Comparison of ENCODE assay signal across 8 cellular contexts in genomic region chr3:49132437-49133225, GRCh38. TPM values are rescaled to one million over a fixed set of nuclear protein-coding genes. Genes with fewer than 3 reads are reported as not detected.
DNase-seq lines count a peak whose midpoint lies in the region; ATAC-seq and TF ChIP-seq lines count a peak whose summit lies in the region.

LAMB2 (minus strand) TSS chr3:49133050; CDS start chr3:49132867, 183 bp downstream.

- peak within 1 kb of the TSS; percentile 20 for H3K4me3 Mint-ChIP-seq in natural killer cell treated with Interleukin-12 subunit alpha and Interleukin-12 subunit beta and Interleukin-15 and Interleukin-18, amount 100 ng/mL, for 72 hours
- H3K4me3 Mint-ChIP-seq in natural killer cell, result no peak within 1 kb of the TSS
- peak within 1 kb of the TSS in 6 of 10 donors; percentile 36 to 50 (median 42) for H3K4me3 Mint-ChIP-seq in naive thymus-derived CD8-positive, alpha-beta T cell

- no peak within 1 kb of the TSS for H3K27ac Mint-ChIP-seq in natural killer cell treated with Interleukin-12 subunit alpha and Interleukin-12 subunit beta and Interleukin-15 and Interleukin-18, amount 100 ng/mL, for 72 hours
- no peak within 1 kb of the TSS for H3K27ac Mint-ChIP-seq in natural killer cell
- peak within 1 kb of the TSS in 4 of 10 donors; percentile 14 to 71 (median 40) for H3K27ac Mint-ChIP-seq in naive thymus-derived CD8-positive, alpha-beta T cell

- H3K9me3 Mint-ChIP-seq in natural killer cell treated with Interleukin-12 subunit alpha and Interleukin-12 subunit beta and Interleukin-15 and Interleukin-18, amount 100 ng/mL, for 72 hours, result no peaks in the 10 kb centered on the region
- H3K9me3 Mint-ChIP-seq in natural killer cell, result no peaks in the 10 kb centered on the region
- H3K9me3 Mint-ChIP-seq in naive thymus-derived CD8-positive, alpha-beta T cell, result no peaks in the 10 kb centered on the region

- intact Hi-C loops in natural killer cell (cut with micrococcal nuclease), result no loop called here

- H3K27ac ChIP-seq in WERI-Rb-1 (peak within 1 kb of the TSS; percentile 79), gastroesophageal sphincter (peak within 1 kb of the TSS; percentile 68 to 95 (median 90))

- no peaks in the 10 kb centered on the region for H3K36me3 ChIP-seq in WERI-Rb-1
- H3K36me3 ChIP-seq in gastroesophageal sphincter, result peaks cover 0 to 39% of the 10 kb centered on the region in 2 donors

- H3K27me3 ChIP-seq in WERI-Rb-1 (ENCODE audit: insufficient read depth, low read depth, severe bottlenecking) (no peaks in the 10 kb centered on the region), gastroesophageal sphincter (peaks cover 2% of the 10 kb centered on the region)

- H3K4me3 ChIP-seq in WERI-Rb-1 (ENCODE audit: low read depth, low read length), result peak within 1 kb of the TSS; percentile 81
- H3K4me3 ChIP-seq in gastroesophageal sphincter, result peak within 1 kb of the TSS; percentile 78 to 92

- H3K4me1 ChIP-seq in gastroesophageal sphincter, result peaks cover 0 to 51% (median 27%) of the 10 kb centered on the region in 3 donors

- TF ChIP-seq CTCF in natural killer cell (IDR thresholded peaks at IDR 0.05) (no peak), WERI-Rb-1 (IDR thresholded peaks at IDR 0.05; ENCODE audit: low read depth, low read length) (peak; percentile 40), gastroesophageal sphincter (IDR thresholded peaks at IDR 0.05) (peak in 2 of 4 experiments; percentile 6 to 22)

- H3K36me3 Mint-ChIP-seq in natural killer cell treated with Interleukin-12 subunit alpha and Interleukin-12 subunit beta and Interleukin-15 and Interleukin-18, amount 100 ng/mL, for 72 hours, result no peaks in the 10 kb centered on the region
- H3K36me3 Mint-ChIP-seq in natural killer cell, result no peaks in the 10 kb centered on the region
- no peaks in the 10 kb centered on the region for H3K36me3 Mint-ChIP-seq in naive thymus-derived CD8-positive, alpha-beta T cell

- H3K4me1 Mint-ChIP-seq in natural killer cell treated with Interleukin-12 subunit alpha and Interleukin-12 subunit beta and Interleukin-15 and Interleukin-18, amount 100 ng/mL, for 72 hours (ENCODE audit: low read depth in 2 of 2), result no peaks in the 10 kb centered on the region
- H3K4me1 Mint-ChIP-seq in natural killer cell, result peaks cover 0 to 5% of the 10 kb centered on the region in 2 donors
- H3K4me1 Mint-ChIP-seq in naive thymus-derived CD8-positive, alpha-beta T cell, result peaks cover 2 to 9% (median 8%) of the 10 kb centered on the region in 4 donors

- TF ChIP-seq POLR2A in gastroesophageal sphincter (IDR thresholded peaks at IDR 0.05), result peak; percentile 2 to 43

- POLR2A ChIA-PET in naive thymus-derived CD8-positive, alpha-beta T cell (lab: Charles Lee), result interaction anchor here (1.0 kb wide), 1 partner anchor 11 kb away, joined by 4 read pairs; the partner anchor contains the start of gene USP19

- ATAC-seq in natural killer cell treated with Interleukin-12 subunit alpha and Interleukin-12 subunit beta and Interleukin-15 and Interleukin-18, amount 100 ng/mL, for 72 hours, result no peak
- no peak for ATAC-seq in natural killer cell
- ATAC-seq in gastroesophageal sphincter, result peak; percentile 85
- ATAC-seq in naive thymus-derived CD8-positive, alpha-beta T cell, result peak; percentile 30 to 33
- ATAC-seq in GM19455 (IDR thresholded peaks at IDR 0.05; ENCODE audit: unreplicated experiment), result no peak

- peaks cover 0 to 8% of the 10 kb centered on the region in 2 donors for H3K27me3 Mint-ChIP-seq in natural killer cell treated with Interleukin-12 subunit alpha and Interleukin-12 subunit beta and Interleukin-15 and Interleukin-18, amount 100 ng/mL, for 72 hours
- H3K27me3 Mint-ChIP-seq in natural killer cell (ENCODE audit: low read depth in 2 of 2), result peaks cover 4 to 20% of the 10 kb centered on the region in 2 donors
- H3K27me3 Mint-ChIP-seq in naive thymus-derived CD8-positive, alpha-beta T cell, result peaks cover 3 to 43% (median 23%) of the 10 kb centered on the region in 5 donors

- WGBS in gastroesophageal sphincter (ENCODE audit: low coverage in 1 of 2), 2 donors, result 0% methylated on average over 7 of the region's 28 CpGs; no CpG with 5 or more reads in 1 of the 2 donors

- no peak for DNase-seq in natural killer cell treated with Interleukin-12 subunit alpha and Interleukin-12 subunit beta and Interleukin-15 and Interleukin-18, amount 100 ng/mL, for 72 hours (ENCODE audit: low spot score)
- DNase-seq in natural killer cell (no peak), WERI-Rb-1 (peak; percentile 80), activated T-cell treated with anti-CD3 and anti-CD28 coated beads for 4 hours (no peak)
- DNase-seq in naive thymus-derived CD8-positive, alpha-beta T cell, result peak in 1 of 10 donors; percentile 4
- no peak for DNase-seq in activated T-cell treated with anti-CD3 and anti-CD28 coated beads, Interleukin-2, amount 50 U/mL, for 1 hour

- H3K9me3 ChIP-seq in WERI-Rb-1 (ENCODE audit: severe bottlenecking), result no peaks in the 10 kb centered on the region
- no peaks in the 10 kb centered on the region for H3K9me3 ChIP-seq in gastroesophageal sphincter

- TF ChIP-seq EP300 in gastroesophageal sphincter (IDR thresholded peaks at IDR 0.05), result no peak

RNA-seq across cellular contexts. Expression of gene LAMB2, which starts in this region (rescaled TPM):
- total RNA-seq in natural killer cell treated with Interleukin-12 subunit alpha and Interleukin-12 subunit beta and Interleukin-15 and Interleukin-18, amount 100 ng/mL, for 72 hours, result not detected
- 1 to 10 TPM in 2 of 3 donors, under 1 TPM in 1; 0.75 to 1.7 (median 1.2) TPM for total RNA-seq in natural killer cell
- total RNA-seq in gastroesophageal sphincter, result 100 to 1,000 TPM; 578 to 980 (median 645) TPM
- total RNA-seq in naive thymus-derived CD8-positive, alpha-beta T cell, result 1 to 10 TPM; 1.0 to 1.2 TPM
- polyA plus RNA-seq in naive thymus-derived CD8-positive, alpha-beta T cell, result not detected

Comparison
In these comparisons a context has a peak if more than half of its experiments do, and no peak if none do; other contexts are left out.
1. RNA of gene LAMB2 (total RNA-seq): 578 to 980 TPM in gastroesophageal sphincter; 0.75 to 1.7 TPM in natural killer cell, 1.0 to 1.2 TPM in naive thymus-derived CD8-positive, alpha-beta T cell and not detected in natural killer cell treated with Interleukin-12 subunit alpha and Interleukin-12 subunit beta and Interleukin-15 and Interleukin-18, amount 100 ng/mL, for 72 hours; every median in the first group is over 100 times any median in the second.
2. ATAC-seq: peak in gastroesophageal sphincter (single experiment) and naive thymus-derived CD8-positive, alpha-beta T cell (2 of 2); none in natural killer cell treated with Interleukin-12 subunit alpha and Interleukin-12 subunit beta and Interleukin-15 and Interleukin-18, amount 100 ng/mL, for 72 hours (0 of 2), natural killer cell (0 of 3) and GM19455 (single experiment).